ENCODE assay signal across 1 cellular context in the genomic region with DNA sequence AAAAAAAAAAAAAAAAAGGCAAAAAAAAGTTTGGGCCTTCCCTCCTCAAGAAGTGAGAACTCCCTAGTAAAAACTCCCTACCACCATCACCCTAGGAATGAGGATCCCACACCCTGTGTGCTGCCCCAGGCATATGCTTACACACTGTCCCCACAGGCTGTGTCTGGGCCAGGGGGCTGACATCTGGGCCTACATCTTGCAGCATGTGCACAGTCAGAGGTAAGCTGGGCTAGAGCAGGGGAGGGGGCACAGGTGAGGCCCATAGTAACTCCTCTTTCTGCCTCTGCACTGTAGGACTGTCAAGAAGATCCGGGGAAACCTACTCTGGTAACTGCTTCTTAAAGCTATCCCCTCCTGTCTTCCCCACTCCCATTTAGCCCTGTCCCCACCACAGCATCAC.
TF ChIP-seq lines count a peak whose summit lies in the region.

No MANE protein-coding gene starts in this region.

TF ChIP-seq in WTC11, 78 proteins besides CTCF, POLR2A, EP300 and RAD21 (continued from another document):
- TF ChIP-seq, protein P1, sequence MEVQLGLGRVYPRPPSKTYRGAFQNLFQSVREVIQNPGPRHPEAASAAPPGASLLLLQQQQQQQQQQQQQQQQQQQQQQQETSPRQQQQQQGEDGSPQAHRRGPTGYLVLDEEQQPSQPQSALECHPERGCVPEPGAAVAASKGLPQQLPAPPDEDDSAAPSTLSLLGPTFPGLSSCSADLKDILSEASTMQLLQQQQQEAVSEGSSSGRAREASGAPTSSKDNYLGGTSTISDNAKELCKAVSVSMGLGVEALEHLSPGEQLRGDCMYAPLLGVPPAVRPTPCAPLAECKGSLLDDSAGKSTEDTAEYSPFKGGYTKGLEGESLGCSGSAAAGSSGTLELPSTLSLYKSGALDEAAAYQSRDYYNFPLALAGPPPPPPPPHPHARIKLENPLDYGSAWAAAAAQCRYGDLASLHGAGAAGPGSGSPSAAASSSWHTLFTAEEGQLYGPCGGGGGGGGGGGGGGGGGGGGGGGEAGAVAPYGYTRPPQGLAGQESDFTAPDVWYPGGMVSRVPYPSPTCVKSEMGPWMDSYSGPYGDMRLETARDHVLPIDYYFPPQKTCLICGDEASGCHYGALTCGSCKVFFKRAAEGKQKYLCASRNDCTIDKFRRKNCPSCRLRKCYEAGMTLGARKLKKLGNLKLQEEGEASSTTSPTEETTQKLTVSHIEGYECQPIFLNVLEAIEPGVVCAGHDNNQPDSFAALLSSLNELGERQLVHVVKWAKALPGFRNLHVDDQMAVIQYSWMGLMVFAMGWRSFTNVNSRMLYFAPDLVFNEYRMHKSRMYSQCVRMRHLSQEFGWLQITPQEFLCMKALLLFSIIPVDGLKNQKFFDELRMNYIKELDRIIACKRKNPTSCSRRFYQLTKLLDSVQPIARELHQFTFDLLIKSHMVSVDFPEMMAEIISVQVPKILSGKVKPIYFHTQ (CRISPR knock-in tag; IDR thresholded peaks at IDR 0.05): no peak
- TF ChIP-seq ZNF121 (CRISPR knock-in tag; IDR thresholded peaks at IDR 0.05): no peak
- TF ChIP-seq, protein P2, sequence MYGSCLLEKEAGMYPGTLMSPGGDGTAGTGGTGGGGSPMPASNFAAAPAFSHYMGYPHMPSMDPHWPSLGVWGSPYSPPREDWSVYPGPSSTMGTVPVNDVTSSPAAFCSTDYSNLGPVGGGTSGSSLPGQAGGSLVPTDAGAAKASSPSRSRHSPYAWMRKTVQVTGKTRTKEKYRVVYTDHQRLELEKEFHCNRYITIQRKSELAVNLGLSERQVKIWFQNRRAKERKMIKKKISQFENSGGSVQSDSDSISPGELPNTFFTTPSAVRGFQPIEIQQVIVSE (CRISPR knock-in tag; IDR thresholded peaks at IDR 0.05; ENCODE audit: borderline replicate concordance): no peak
